In genomic region chr20:10673831-10674683, GRCh38 we compare ENCODE assay signal across 8 cellular contexts.
DNase-seq lines count a peak whose midpoint lies in the region; ATAC-seq and TF ChIP-seq lines count a peak whose summit lies in the region.

JAG1 (minus strand) TSS chr20:10673999; CDS start chr20:10673530, 469 bp downstream.

- ATAC-seq in stimulated activated naive CD8-positive, alpha-beta T cell treated with anti-CD3 and anti-CD28 coated beads, Interleukin-15, Interleukin-2, amounts not matched to agents 100 U/mL and 50 U/mL, for 24 hours, result peak; percentile 74

- no peak for TF ChIP-seq CTCF in GM20000 (IDR thresholded peaks at IDR 0.05; ENCODE audit: extremely low read depth, missing control alignments)

- H3K27ac ChIP-seq in epithelial cell of prostate, result peak within 1 kb of the TSS; percentile 99

- peak; percentile 52 for DNase-seq in DMS114 treated with DMSO at 0.1 percent for 48 hours (lab: John Stamatoyannopoulos, UW; ENCODE audit: unreplicated experiment)
- DNase-seq in GM20000 (ENCODE audit: low spot score), result peak; percentile 97
- peak; percentile 99 for DNase-seq in HK-2 (ENCODE audit: unreplicated experiment)
- DNase-seq in NCI-H748 treated with DMSO at 0.1 percent for 48 hours (lab: John Stamatoyannopoulos, UW), result peak; percentile 95
- DNase-seq in activated CD8-positive, alpha-beta memory T cell treated with anti-CD3 and anti-CD28 coated beads for 48 hours (ENCODE audit: low read depth in 2 of 3, low spot score in 2 of 3), result peak; percentile 43 to 52 (median 47)
- DNase-seq in epithelial cell of prostate (ENCODE audit: low read depth, low spot score), result peak; percentile 82
- DNase-seq in midbrain (lab: John Stamatoyannopoulos, UW), result peak; percentile 94
- DNase-seq in stimulated activated naive CD8-positive, alpha-beta T cell treated with anti-CD3 and anti-CD28 coated beads, Interleukin-15, Interleukin-2, amounts not matched to agents 100 U/mL and 50 U/mL, for 24 hours, result peak; percentile 83

Comparison
In these comparisons a context has a peak if more than half of its experiments do, and no peak if none do; other contexts are left out.
1. Peak in every context shown above with its lines: DNase-seq, ATAC-seq and H3K27ac ChIP-seq.
2. DNase-seq: peak in every context shown above with its lines; median percentile 99 in HK-2; 97 in GM20000; 95 in NCI-H748 treated with DMSO at 0.1 percent for 48 hours; 94 in midbrain; 83 in stimulated activated naive CD8-positive, alpha-beta T cell treated with anti-CD3 and anti-CD28 coated beads, Interleukin-15, Interleukin-2, amounts not matched to agents 100 U/mL and 50 U/mL, for 24 hours; 82 in epithelial cell of prostate; 52 in DMS114 treated with DMSO at 0.1 percent for 48 hours; 47 in activated CD8-positive, alpha-beta memory T cell treated with anti-CD3 and anti-CD28 coated beads for 48 hours.